ENCODE assay signal across 8 cellular contexts in the genomic region with DNA sequence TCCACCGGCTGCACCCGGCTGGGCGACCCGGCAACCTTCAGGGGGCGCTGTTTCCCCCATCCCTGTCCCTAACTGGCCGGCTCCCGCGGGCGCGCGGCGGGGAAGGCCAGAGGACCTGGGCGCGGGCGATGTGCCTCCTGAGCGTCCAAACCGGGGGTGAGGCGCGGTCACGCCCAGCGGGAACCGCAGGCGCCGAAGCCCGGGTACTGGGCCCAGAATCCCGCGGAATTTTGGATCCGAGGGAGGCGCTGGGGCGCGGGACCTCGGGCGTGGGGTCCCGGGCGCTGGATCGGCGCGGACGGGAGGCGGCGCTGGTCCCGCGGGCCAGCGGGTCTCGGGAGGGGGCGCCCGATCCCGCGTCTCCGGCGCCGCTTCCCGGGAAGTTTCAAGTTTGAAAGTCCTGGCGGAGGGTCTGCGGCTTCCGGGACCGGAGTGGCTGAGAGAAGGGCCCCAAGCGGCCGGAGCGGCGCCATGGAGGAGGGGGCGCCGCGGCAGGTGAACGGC. TPM values are rescaled to one million over a fixed set of nuclear protein-coding genes. Genes with fewer than 3 reads are reported as not detected.
A peak's percentile ranks its signal among the peaks of the same experiment; 100 is the strongest.
DNase-seq lines count a peak whose midpoint lies in the region; ATAC-seq and TF ChIP-seq lines count a peak whose summit lies in the region.

A gene (plus strand): TSS at position 59 of the 504 bp plus-strand sequence. CDS start 413 bp downstream, at position 472.

- CTCF ChIA-PET in AG04450 (lab: Charles Lee) = interaction anchor here (0.5 to 1.5 kb wide), 19 partner anchors 8 to 224 kb away, joined by 3 to 11 read pairs (median 4); no protein-coding TSS in a partner anchor

- no peak within 1 kb of the TSS for H3K27ac ChIP-seq in AG04450 (ENCODE audit: low read depth, low read length)

- TF ChIP-seq CTCF in AG04450 (IDR thresholded peaks at IDR 0.05; ENCODE audit: low read depth, low read length) = peak; percentile 79

- POLR2A ChIA-PET in AG04450 (lab: Yijun Ruan, JAX) = interaction anchor here (1.0 kb wide), 1 partner anchor 54 kb away, joined by 7 read pairs; no protein-coding TSS in a partner anchor

- H3K4me3 ChIP-seq in AG04450 (ENCODE audit: low read depth, low read length) = peak within 1 kb of the TSS; percentile 69

- no peaks in the 10 kb centered on the region; the same call in 1 of the 2 replicates for H3K9me3 ChIP-seq in AG04450 (ENCODE audit: control insufficient read depth, insufficient read depth, low read length)

- H3K27me3 ChIP-seq in AG04450 (ENCODE audit: control insufficient read depth, insufficient read depth, low read length) = no peaks in the 10 kb centered on the region

- ATAC-seq in GM18519 (IDR thresholded peaks at IDR 0.05; ENCODE audit: low FRiP score, unreplicated experiment) (peak; percentile 43), HG03095 (IDR thresholded peaks at IDR 0.05; ENCODE audit: unreplicated experiment) (peak; percentile 66)

- DNase-seq in AG04450 (ENCODE audit: low read depth, low spot score) (no peak), NCI-H524 (lab: John Stamatoyannopoulos, UW) (peak; percentile 77 to 89), ecto neural progenitor cell (ENCODE audit: low spot score) (peak; percentile 96), lung microvascular endothelial cell (ENCODE audit: low read depth in 2 of 2) (peak; percentile 84 to 89)
- DNase-seq in activated CD4-positive, alpha-beta T cell treated with anti-CD3 and anti-CD28 coated beads, Interleukin-2, amount 50 U/mL, for 48 hours = peak; percentile 95
- peak; percentile 77 for DNase-seq in stimulated activated CD8-positive, alpha-beta memory T cell treated with anti-CD3 and anti-CD28 coated beads, Interleukin-12 subunit alpha, Interleukin-12 subunit beta, amount 100 ng/mL, for 1 hour (ENCODE audit: low read depth)

RNA-seq across cellular contexts. Expression of the gene that starts here (rescaled TPM):
- 1.7 and 2.2 TPM in 2 replicates for polyA plus RNA-seq in AG04450 (2011; rRNA removed)
- 2.7 and 4.0 TPM in 2 replicates for polyA minus RNA-seq in AG04450 (2011; rRNA and poly(A)+ RNA removed)
- 8.1 and 8.9 TPM in 2 replicates for total RNA-seq in lung microvascular endothelial cell
